ENCODE assay signal across 8 cellular contexts in genomic region chr11:77821349-77821851, GRCh38.
DNase-seq lines count a peak whose midpoint lies in the region; TF ChIP-seq lines count a peak whose summit lies in the region.

No MANE protein-coding gene starts in this region.

- H3K36me3 ChIP-seq in KOPT-K1 (ENCODE audit: insufficient read depth, low read length) (no peaks in the 10 kb centered on the region), neutrophil (no peaks in the 10 kb centered on the region)

- peak overlapping the region; percentile 95 to 97 for H3K4me3 ChIP-seq in neutrophil (ENCODE audit: low read depth in 1 of 2, low read length in 1 of 2)

- H3K27ac ChIP-seq in KOPT-K1 (ENCODE audit: low read depth, low read length, poor library complexity, severe bottlenecking) (peak overlapping the region; percentile 83), neutrophil (peak overlapping the region; percentile 95)

- DNase-seq in DMS53 (lab: John Stamatoyannopoulos, UW): peak; percentile 76
- peak; percentile 69 for DNase-seq in activated effector memory CD4-positive, alpha-beta T cell treated with anti-CD3 and anti-CD28 coated beads, Interleukin-2, amount 50 U/mL, for 16 hours
- DNase-seq in foreskin melanocyte: peak; percentile 25
- no peak for DNase-seq in NCI-H510A treated with DMSO at 0.1 percent for 48 hours (lab: John Stamatoyannopoulos, UW)
- DNase-seq in NCI-H128 (lab: John Stamatoyannopoulos, UW; ENCODE audit: unreplicated experiment): no peak
- no peak for DNase-seq in KG1 (lab: John Stamatoyannopoulos, UW)

- no peaks in the 10 kb centered on the region for H3K27me3 ChIP-seq in neutrophil

- no peaks in the 10 kb centered on the region for H3K9me3 ChIP-seq in KOPT-K1 (ENCODE audit: insufficient read depth, low read length, poor library complexity, severe bottlenecking)
- H3K9me3 ChIP-seq in neutrophil: no peaks in the 10 kb centered on the region

- no peak for TF ChIP-seq CTCF in neutrophil (IDR thresholded peaks at IDR 0.05)

- H3K4me1 ChIP-seq in neutrophil (ENCODE audit: control insufficient read depth in 1 of 2, insufficient read depth in 1 of 2, low read depth in 1 of 2, low read length in 1 of 2): peaks cover 17 to 21% of the 10 kb centered on the region in 2 experiments

Comparison
In these comparisons a context has a peak if more than half of its experiments do, and no peak if none do; other contexts are left out.
1. DNase-seq: peak in DMS53 (single experiment), activated effector memory CD4-positive, alpha-beta T cell treated with anti-CD3 and anti-CD28 coated beads, Interleukin-2, amount 50 U/mL, for 16 hours (single experiment) and foreskin melanocyte (single experiment); none in NCI-H510A treated with DMSO at 0.1 percent for 48 hours (single experiment), NCI-H128 (single experiment) and KG1 (single experiment).